ENCODE assay signal across 15 cellular contexts in the genomic region with DNA sequence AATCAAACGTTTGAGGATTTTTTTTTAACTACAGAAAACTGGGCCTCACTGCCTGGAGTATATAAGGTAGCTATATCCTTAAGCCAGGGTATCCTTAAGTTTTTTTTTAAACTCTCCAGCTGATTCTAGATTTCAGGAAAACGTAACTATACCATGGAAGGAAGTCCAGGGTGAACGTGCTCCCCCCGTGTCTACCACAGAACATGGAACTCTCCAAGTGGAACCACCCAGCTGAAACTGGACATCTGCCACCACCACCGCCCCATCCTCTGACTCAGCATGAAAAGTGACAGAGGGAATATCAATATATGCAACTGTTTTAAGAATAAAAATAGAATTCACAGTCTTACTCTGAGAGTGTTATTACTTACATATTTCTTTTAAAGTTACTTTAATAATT.
DNase-seq lines count a peak whose midpoint lies in the region; ATAC-seq and TF ChIP-seq lines count a peak whose summit lies in the region.
"Had no signal": no experiment of that assay in that cellular context is flagged by ENCODE, and none has a peak within 500 bp of the region (broad histone marks: within the 10 kb centered on the region; RNA-seq: fewer than 3 reads in every experiment).

No MANE protein-coding gene starts in this region.

- no peak for ATAC-seq in GM19467 (IDR thresholded peaks at IDR 0.05; ENCODE audit: unreplicated experiment)

- H3K4me3 ChIP-seq in fibroblast of the aortic adventitia (ENCODE audit: low read depth, low read length): no peak overlapping the region
- H3K4me3 ChIP-seq: HAP-1, neural progenitor cell, PC-9 had no signal

- TF ChIP-seq CTCF in fibroblast of the aortic adventitia (IDR thresholded peaks at IDR 0.05; ENCODE audit: insufficient read depth, low read length): no peak

- DNase-seq in EL (peak; percentile 72), MV-4-11 (lab: John Stamatoyannopoulos, UW) (peak; percentile 57), fibroblast of the aortic adventitia (ENCODE audit: low read depth) (peak; percentile 69), posterior vena cava (ENCODE audit: low spot score) (peak; percentile 86), T-helper 2 cell (no peak), NOMO-1 treated with DMSO at 0.1 percent for 48 hours (lab: John Stamatoyannopoulos, UW; ENCODE audit: unreplicated experiment) (no peak)
- no peak for DNase-seq in stimulated activated CD4-positive, alpha-beta T cell treated with anti-CD3 and anti-CD28 coated beads, Interleukin-4, amount 100 ng/mL, for 1 hour
- DNase-seq: activated CD4-positive, CD25-positive, alpha-beta regulatory T cell; activated effector memory CD4-positive, alpha-beta T cell treated with Interleukin-2 at 50 U/mL for 16 hours; cortex of kidney; NCI-H2081 treated with DMSO at 0.1 percent for 48 hours; PC-9 had no signal

- intact Hi-C loops in posterior vena cava (cut with DNase I): no loop called here

Comparison
In these comparisons a context has a peak if more than half of its experiments do, and no peak if none do; other contexts are left out.
1. DNase-seq: peak in EL (single experiment), MV-4-11 (single experiment), fibroblast of the aortic adventitia (single experiment) and posterior vena cava (single experiment); none in T-helper 2 cell (0 of 5), NOMO-1 treated with DMSO at 0.1 percent for 48 hours (single experiment) and stimulated activated CD4-positive, alpha-beta T cell treated with anti-CD3 and anti-CD28 coated beads, Interleukin-4, amount 100 ng/mL, for 1 hour (single experiment).